ENCODE assay signal across 27 cellular contexts in genomic region chr17:73464447-73464846, GRCh38.
"Had no signal": no experiment of that assay in that cellular context is flagged by ENCODE, and none has a peak within 500 bp of the region (broad histone marks: within the 10 kb centered on the region; RNA-seq: fewer than 3 reads in every experiment).

No MANE protein-coding gene starts in this region.

- ATAC-seq: activated T-cell treated with anti-CD3 and anti-CD28 coated beads, Interleukin-2, amount 50 U/mL, for 4 hours; activated T-helper 17 cell treated with anti-CD3 and anti-CD28 coated beads, Interleukin-2, amount 50 U/mL, for 72 hours; gastroesophageal sphincter; heart right ventricle; T-helper 17 cell; WTC11 had no signal

- H3K9me3 Mint-ChIP-seq: activated T-cell treated with anti-CD3 and anti-CD28 coated beads, Interleukin-2, amount 50 U/mL, for 4 hours; activated T-helper 17 cell treated with anti-CD3 and anti-CD28 coated beads, Interleukin-2, amount 50 U/mL, for 72 hours; T-helper 2 cell treated with Interferon-gamma antibody and Interleukin-4, amounts not matched to agents 5 μg/mL and 100 μg/mL, for 36 hours had no signal

- H3K27me3 Mint-ChIP-seq: activated CD4-positive, alpha-beta T cell treated with anti-CD3 and anti-CD28 coated beads, Interleukin-2, amount 10 ng/mL, durations not matched to agents 7 days and 5 days; activated CD8-positive, alpha-beta T cell treated with anti-CD3 and anti-CD28 coated beads for 36 hours; activated naive CD8-positive, alpha-beta T cell; activated T-helper 17 cell treated with anti-CD3 and anti-CD28 coated beads, Interleukin-2, amount 50 U/mL, for 72 hours; brain had no signal

- H3K27ac Mint-ChIP-seq: activated CD4-positive, alpha-beta T cell treated with anti-CD3 and anti-CD28 coated beads, Interleukin-2, amount 10 ng/mL, durations not matched to agents 7 days and 5 days; activated CD8-positive, alpha-beta T cell treated with anti-CD3 and anti-CD28 coated beads for 36 hours; activated naive CD8-positive, alpha-beta T cell; activated T-helper 17 cell treated with anti-CD3 and anti-CD28 coated beads, Interleukin-2, amount 50 U/mL, for 72 hours; brain; T-helper 17 cell; T-helper 2 cell treated with Interferon-gamma antibody and Interleukin-4, amounts not matched to agents 5 μg/mL and 100 μg/mL, for 36 hours; WTC11 had no signal

- H3K36me3 Mint-ChIP-seq: WTC11 had no signal

- DNase-seq: activated CD4-positive, alpha-beta T cell treated with anti-CD3 and anti-CD28 coated beads for 1 hour; activated CD4-positive, alpha-beta T cell treated with anti-CD3 and anti-CD28 coated beads for 4 hours; activated CD4-positive, alpha-beta T cell treated with anti-CD3 and anti-CD28 coated beads, Interleukin-2, amount 10 ng/mL, durations not matched to agents 7 days and 5 days; activated CD4-positive, alpha-beta T cell treated with anti-CD3 and anti-CD28 coated beads, Interleukin-2, amount 50 U/mL, for 4 hours; activated CD8-positive, alpha-beta memory T cell treated with anti-CD3 and anti-CD28 coated beads for 24 hours; activated CD8-positive, alpha-beta T cell treated with anti-CD3 and anti-CD28 coated beads for 36 hours; activated effector memory CD4-positive, alpha-beta T cell treated with Interleukin-2 at 50 U/mL for 16 hours; activated gamma-delta T cell treated with Interleukin-2 at 50 U/mL for 16 hours; activated naive CD4-positive, alpha-beta T cell treated with anti-CD3 and anti-CD28 coated beads, Interleukin-2, amount 50 U/mL, for 16 hours; activated naive CD4-positive, alpha-beta T cell treated with Interleukin-2 at 50 U/mL for 16 hours; activated T-cell treated with anti-CD3 and anti-CD28 coated beads, Interleukin-2, amount 50 U/mL, for 4 hours; central memory CD4-positive, alpha-beta T cell; cerebellar nuclear complex; colonic mucosa; effector CD8-positive, alpha-beta T cell; esophagus squamous epithelium; foreskin melanocyte; heart right ventricle; T-helper 1 cell; T-helper 17 cell; T1000 had no signal

- H3K4me1 Mint-ChIP-seq: activated T-helper 17 cell treated with anti-CD3 and anti-CD28 coated beads, Interleukin-2, amount 50 U/mL, for 72 hours; T-helper 17 cell had no signal

- H3K4me3 Mint-ChIP-seq: activated CD4-positive, alpha-beta T cell treated with anti-CD3 and anti-CD28 coated beads, Interleukin-2, amount 10 ng/mL, durations not matched to agents 7 days and 5 days; activated CD8-positive, alpha-beta T cell treated with anti-CD3 and anti-CD28 coated beads for 36 hours; activated naive CD8-positive, alpha-beta T cell; activated T-cell treated with anti-CD3 and anti-CD28 coated beads, Interleukin-2, amount 50 U/mL, for 4 hours; activated T-helper 17 cell treated with anti-CD3 and anti-CD28 coated beads, Interleukin-2, amount 50 U/mL, for 72 hours; brain; T-helper 17 cell; T-helper 2 cell treated with Interferon-gamma antibody and Interleukin-4, amounts not matched to agents 5 μg/mL and 100 μg/mL, for 36 hours; WTC11 had no signal
